ENCODE assay signal across 8 cellular contexts in genomic region chr16:16593145-16593842, GRCh38.
DNase-seq lines count a peak whose midpoint lies in the region; ATAC-seq and TF ChIP-seq lines count a peak whose summit lies in the region.
"Not testable (repeated sequence)": the region's sequence is repeated elsewhere in the genome, so short reads cannot be mapped to it uniquely, and the experiment has no call there.

No MANE protein-coding gene starts in this region.

- H2AFZ ChIP-seq in SU-DHL-6 (ENCODE audit: low read depth, low read length, severe bottlenecking) = not testable (repeated sequence)

- TF ChIP-seq CTCF in AG10803 (conservative IDR thresholded peaks at IDR 0.05; ENCODE audit: low read length) (peak; percentile 51), SU-DHL-6 (IDR thresholded peaks at IDR 0.05; ENCODE audit: insufficient read depth, low read length, poor library complexity, severe bottlenecking) (peak; percentile 35), endodermal cell (conservative IDR thresholded peaks at IDR 0.05) (peak; percentile 76), lung (IDR thresholded peaks at IDR 0.05; ENCODE audit: control extremely low read depth, extremely low read depth) (peak; percentile 16)

- H3K9me3 Mint-ChIP-seq in endodermal cell = not testable (repeated sequence)

- not testable (repeated sequence) for H3K36me3 ChIP-seq in MG63; SU-DHL-6 (ENCODE audit: low read length); endodermal cell (ENCODE audit: control insufficient read depth, insufficient read depth, low read length); lung (ENCODE audit: control insufficient read depth in 2 of 2, insufficient read depth in 2 of 2, low read length in 2 of 2)

- WGBS in endodermal cell (ENCODE audit: insufficient coverage in 1 of 2, insufficient read length in 1 of 2), 2 experiments = 31% methylated on average over 10 of the region's 20 CpGs; no CpG with 5 or more reads in 1 of the 2 experiments
- WGBS in lung, 2 donors = 14 to 18% methylated on average over 17 to 18 of the region's 20 CpGs

- not testable (repeated sequence) for H4K20me1 ChIP-seq in SU-DHL-6 (ENCODE audit: low read depth, low read length)

- ATAC-seq in GM18907 (IDR thresholded peaks at IDR 0.05; ENCODE audit: unreplicated experiment) (peak; percentile 49), lung (ENCODE audit: insufficient read depth, low FRiP score) (peak; percentile 83)

- H3K9me2 ChIP-seq in SU-DHL-6 (replicated peaks; ENCODE audit: insufficient read depth, low read length) = not testable (repeated sequence)

- not testable (repeated sequence) for H3K79me2 ChIP-seq in SU-DHL-6 (ENCODE audit: insufficient read depth, low read length)

- not testable (repeated sequence) for H3K4me1 ChIP-seq in endodermal cell (ENCODE audit: control insufficient read depth, insufficient read depth, low read length); lung (ENCODE audit: control insufficient read depth in 2 of 2, insufficient read depth in 2 of 2, low read length in 2 of 2)

- not testable (repeated sequence) for H3K4me3 ChIP-seq in AG10803 (ENCODE audit: low read length); MG63; SU-DHL-6 (ENCODE audit: insufficient read depth, low read length, poor library complexity, severe bottlenecking); endodermal cell (ENCODE audit: low read length); lung

- H3K9ac ChIP-seq in SU-DHL-6 (ENCODE audit: low read length); endodermal cell (ENCODE audit: extremely low read depth, low read length, poor library complexity, severe bottlenecking): not testable (repeated sequence)

- H3K27me3 ChIP-seq in MG63; SU-DHL-6 (ENCODE audit: low read length); endodermal cell (ENCODE audit: control insufficient read depth, insufficient read depth, low read length, poor library complexity, severe bottlenecking); lung (ENCODE audit: control insufficient read depth, insufficient read depth): not testable (repeated sequence)

- peak overlapping the region; percentile 33 for H3K4me3 Mint-ChIP-seq in endodermal cell

- H3K27me3 Mint-ChIP-seq in endodermal cell (ENCODE audit: insufficient read depth) = not testable (repeated sequence)

- not testable (repeated sequence) for H3K36me3 Mint-ChIP-seq in endodermal cell (ENCODE audit: low read depth)

- not testable (repeated sequence) for H3K4me1 Mint-ChIP-seq in endodermal cell

- DNase-seq in AG10803 (ENCODE audit: low read depth) = peak; percentile 2
- peak; percentile 25 for DNase-seq in MG63
- peak; percentile 54 for DNase-seq in activated T-cell treated with anti-CD3 and anti-CD28 coated beads, Interleukin-2, amount 50 U/mL, for 1 hour
- DNase-seq in endodermal cell = peak; percentile 44
- DNase-seq in lung (ENCODE audit: low spot score) = peak; percentile 38
- peak; percentile 46 for DNase-seq in stimulated activated CD4-positive, alpha-beta T cell treated with anti-CD3 and anti-CD28 coated beads, Interleukin-4, amount 100 ng/mL, for 24 hours

- H3K27ac ChIP-seq in SU-DHL-6 (ENCODE audit: low read depth, low read length); endodermal cell (ENCODE audit: low read depth, low read length); lung (ENCODE audit: low read depth in 1 of 2, low read length in 1 of 2): not testable (repeated sequence)

- H3K27ac Mint-ChIP-seq in endodermal cell = not testable (repeated sequence)

- H3F3A ChIP-seq in SU-DHL-6 (ENCODE audit: insufficient read depth) = not testable (repeated sequence)

- H3K4me2 ChIP-seq in SU-DHL-6 (ENCODE audit: low read depth, low read length, poor library complexity, severe bottlenecking) = not testable (repeated sequence)

- not testable (repeated sequence) for H3K9me3 ChIP-seq in MG63; SU-DHL-6 (ENCODE audit: insufficient read depth, low read length); endodermal cell (ENCODE audit: control insufficient read depth, low read length); lung (ENCODE audit: control insufficient read depth in 2 of 2, insufficient read depth in 1 of 2, low read length in 1 of 2)

Comparison
In these comparisons a context has a peak if more than half of its experiments do, and no peak if none do; other contexts are left out.
1. DNase-seq: peak in every context shown above with its lines; median percentile 54 in activated T-cell treated with anti-CD3 and anti-CD28 coated beads, Interleukin-2, amount 50 U/mL, for 1 hour; 46 in stimulated activated CD4-positive, alpha-beta T cell treated with anti-CD3 and anti-CD28 coated beads, Interleukin-4, amount 100 ng/mL, for 24 hours; 44 in endodermal cell; 38 in lung; 25 in MG63; 2 in AG10803.
2. CTCF ChIP-seq: peak in every context shown above with its lines; median percentile 76 in endodermal cell; 51 in AG10803; 35 in SU-DHL-6; 16 in lung.